ENCODE assay signal across 7 cellular contexts in the genomic region with DNA sequence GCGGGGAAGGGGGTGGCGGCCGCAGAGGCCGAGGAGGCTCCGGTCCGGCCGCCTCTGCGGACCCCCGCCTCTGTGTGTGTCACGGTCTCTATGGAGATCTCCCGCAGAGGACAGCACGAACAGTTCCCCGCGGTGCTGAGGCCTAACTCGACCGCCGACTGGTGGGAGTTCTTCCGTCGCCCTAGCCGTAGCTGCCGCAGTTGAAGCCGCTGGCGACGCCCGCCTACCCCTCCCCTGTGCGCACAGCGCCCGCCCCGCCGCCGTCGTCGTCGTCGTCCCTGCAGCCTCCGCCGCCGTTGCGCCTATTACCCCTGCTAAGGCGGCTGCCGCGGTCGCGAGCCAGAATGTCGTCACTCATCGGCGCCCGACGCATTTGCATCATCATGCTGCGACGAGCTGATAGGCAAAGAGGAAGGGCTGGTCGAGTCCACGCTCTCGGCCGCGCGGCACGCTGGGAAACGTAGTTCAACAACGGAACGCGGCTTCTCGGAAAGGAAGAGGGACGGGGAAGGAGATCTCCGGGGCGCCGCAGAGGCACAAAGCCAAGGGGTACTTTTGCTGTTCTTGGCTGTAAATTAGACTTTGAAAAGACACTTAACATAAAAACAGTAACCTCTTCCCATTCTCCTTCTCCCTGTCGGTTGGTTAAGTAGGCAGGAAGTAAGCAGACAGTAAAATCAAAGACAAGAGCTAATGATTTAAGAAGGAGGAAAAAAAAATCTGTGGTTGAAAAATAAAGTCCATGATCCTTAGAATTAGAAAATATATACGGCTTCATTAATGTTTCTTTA. TPM values are rescaled to one million over a fixed set of nuclear protein-coding genes. Genes with fewer than 3 reads are reported as not detected.
A peak's percentile ranks its signal among the peaks of the same experiment; 100 is the strongest.
DNase-seq lines count a peak whose midpoint lies in the region; ATAC-seq and TF ChIP-seq lines count a peak whose summit lies in the region.

Gene NUP153, minus strand, starts transcription at position 346 of the 791 bp plus-strand sequence. CDS start 538 bp downstream, outside the sequence.

- DNase-seq in NCI-H2081 (lab: John Stamatoyannopoulos, UW) (peak; percentile 98 to 99), T1000 (lab: John Stamatoyannopoulos, UW) (peak; percentile 95), astrocyte of the hippocampus (ENCODE audit: low read depth, low spot score) (peak; percentile 100), hepatocyte (ENCODE audit: low spot score) (peak; percentile 98), renal cortical epithelial cell (ENCODE audit: low read depth) (peak; percentile 88)

- no peaks in the 10 kb centered on the region for H3K27me3 ChIP-seq in hepatocyte

- peaks cover 4% of the 10 kb centered on the region for H3K4me1 ChIP-seq in hepatocyte (ENCODE audit: insufficient read depth)

- ATAC-seq in GM18508 (IDR thresholded peaks at IDR 0.05; ENCODE audit: insufficient read depth, unreplicated experiment) (peak; percentile 47), HG03025 (IDR thresholded peaks at IDR 0.05; ENCODE audit: low FRiP score, unreplicated experiment) (peak; percentile 67)

- peak within 1 kb of the TSS; percentile 99 for H3K27ac ChIP-seq in hepatocyte

- peaks cover 27% of the 10 kb centered on the region for H4K20me1 ChIP-seq in hepatocyte (ENCODE audit: insufficient read depth, poor library complexity, severe bottlenecking)

- TF ChIP-seq CTCF in hepatocyte (IDR thresholded peaks at IDR 0.05; ENCODE audit: poor library complexity) = no peak

- peaks cover 43% of the 10 kb centered on the region for H3K79me2 ChIP-seq in hepatocyte

- under 1% methylated on average over 56 of the region's 69 CpGs for WGBS in hepatocyte (ENCODE audit: low lambda C conversion rate, missing lambda C conversion rate)

- no peaks in the 10 kb centered on the region for H3K9me3 ChIP-seq in hepatocyte (ENCODE audit: low read depth)

- H3K9me2 ChIP-seq in hepatocyte (replicated peaks; ENCODE audit: insufficient read depth) = no peaks in the 10 kb centered on the region

- peak within 1 kb of the TSS; percentile 81 for H3K4me2 ChIP-seq in hepatocyte

- H3K4me3 ChIP-seq in hepatocyte = peak within 1 kb of the TSS; percentile 89

- peak within 1 kb of the TSS; percentile 90 for H2AFZ ChIP-seq in hepatocyte

- H3K36me3 ChIP-seq in hepatocyte (replicated peaks; ENCODE audit: insufficient read depth, low read depth) = no peaks in the 10 kb centered on the region

RNA-seq across cellular contexts. Expression of gene NUP153, which starts in this region (rescaled TPM):
- total RNA-seq in hepatocyte (29.5 and 31.1 TPM in 2 replicates), renal cortical epithelial cell (26.9 and 48.6 TPM in 2 replicates)
- 7.9 and 9.4 TPM in 2 replicates for polyA plus RNA-seq in hepatocyte

Comparison
In these comparisons a context has a peak if more than half of its experiments do, and no peak if none do; other contexts are left out.
1. Peak in every context shown above with its lines: DNase-seq, ATAC-seq, H3K4me3 ChIP-seq and H3K27ac ChIP-seq.